8 cellular contexts compared by ENCODE assay signal in genomic region chr2:43226558-43226954, GRCh38. TPM values are rescaled to one million over a fixed set of nuclear protein-coding genes. Genes with fewer than 3 reads are reported as not detected.
A peak's percentile ranks its signal among the peaks of the same experiment; 100 is the strongest.
DNase-seq lines count a peak whose midpoint lies in the region; ATAC-seq and TF ChIP-seq lines count a peak whose summit lies in the region.

A gene with protein sequence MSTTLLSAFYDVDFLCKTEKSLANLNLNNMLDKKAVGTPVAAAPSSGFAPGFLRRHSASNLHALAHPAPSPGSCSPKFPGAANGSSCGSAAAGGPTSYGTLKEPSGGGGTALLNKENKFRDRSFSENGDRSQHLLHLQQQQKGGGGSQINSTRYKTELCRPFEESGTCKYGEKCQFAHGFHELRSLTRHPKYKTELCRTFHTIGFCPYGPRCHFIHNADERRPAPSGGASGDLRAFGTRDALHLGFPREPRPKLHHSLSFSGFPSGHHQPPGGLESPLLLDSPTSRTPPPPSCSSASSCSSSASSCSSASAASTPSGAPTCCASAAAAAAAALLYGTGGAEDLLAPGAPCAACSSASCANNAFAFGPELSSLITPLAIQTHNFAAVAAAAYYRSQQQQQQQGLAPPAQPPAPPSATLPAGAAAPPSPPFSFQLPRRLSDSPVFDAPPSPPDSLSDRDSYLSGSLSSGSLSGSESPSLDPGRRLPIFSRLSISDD (minus strand): TSS chr2:43226606. CDS start chr2:43226315, 291 bp downstream.

- peak within 1 kb of the TSS; percentile 70 for H3K4me3 Mint-ChIP-seq in Caco-2 (ENCODE audit: unreplicated experiment)
- peak within 1 kb of the TSS; percentile 96 to 99 for H3K4me3 Mint-ChIP-seq in effector memory CD8-positive, alpha-beta T cell

- H2BK120ac ChIP-seq in mesendoderm (ENCODE audit: low read depth, low read length) = peak within 1 kb of the TSS; percentile 76

- no TSS peak for BruUV-seq in Caco-2 (replicated peaks; lab: Mats Ljungman, UMichigan)

- WGBS in mesendoderm (ENCODE audit: extremely low coverage, insufficient coverage, low lambda C conversion rate) = no CpG with 5 or more reads among the region's 58 CpGs

- peaks cover 35% of the 10 kb centered on the region for H3K79me2 ChIP-seq in mesendoderm (ENCODE audit: control insufficient read depth, insufficient read depth, low read length)

- peak within 1 kb of the TSS; percentile 91 for H3K9ac ChIP-seq in HUES48 (ENCODE audit: low read depth, low read length)
- H3K9ac ChIP-seq in mesendoderm (ENCODE audit: low read length) = peak within 1 kb of the TSS; percentile 98

- H3K9me3 ChIP-seq in Caco-2 (no peaks in the 10 kb centered on the region), HUES48 (ENCODE audit: control insufficient read depth, insufficient read depth, low read length) (no peaks in the 10 kb centered on the region)

- peak within 1 kb of the TSS; percentile 98 for H3K56ac ChIP-seq in mesendoderm (ENCODE audit: low read length)

- POLR2A ChIA-PET in Caco-2 (lab: Charles Lee) = interaction anchor here (0.5 to 2.7 kb wide), 32 partner anchors 8 to 417 kb away, joined by 3 to 47 read pairs (median 4); no protein-coding TSS in a partner anchor

- no peak within 1 kb of the TSS for H2BK15ac ChIP-seq in mesendoderm (replicated peaks; ENCODE audit: low read depth)

- CTCF ChIA-PET in Caco-2 (lab: Charles Lee) = interaction anchor here (0.5 to 4.8 kb wide), 20 partner anchors 45 to 1016 kb away, joined by 3 to 39 read pairs (median 4); partner anchors contain the start of gene PLEKHH2

- peak within 1 kb of the TSS; percentile 97 for H3K27ac Mint-ChIP-seq in Caco-2 (ENCODE audit: unreplicated experiment)
- peak within 1 kb of the TSS; percentile 93 to 94 for H3K27ac Mint-ChIP-seq in effector memory CD8-positive, alpha-beta T cell

- DNase-seq in Caco-2 = peak; percentile 97 to 99
- DNase-seq in NOMO-1 treated with dmso at 0.1 percent for 144 hours (lab: John Stamatoyannopoulos, UW; ENCODE audit: unreplicated experiment) = peak; percentile 94
- peak; percentile 87 to 96 (median 89) for DNase-seq in activated CD8-positive, alpha-beta memory T cell treated with anti-CD3 and anti-CD28 coated beads for 48 hours (ENCODE audit: low read depth in 2 of 3, low spot score in 2 of 3)
- DNase-seq in effector memory CD8-positive, alpha-beta T cell = peak; percentile 91 to 95 (median 92)
- DNase-seq in mesendoderm = peak; percentile 96
- DNase-seq in stimulated activated CD8-positive, alpha-beta memory T cell treated with anti-CD3 and anti-CD28 coated beads, Interleukin-15, amount 100 ng/mL, for 4 hours (ENCODE audit: low read depth in 2 of 2) = peak; percentile 88 to 96

- peak within 1 kb of the TSS; percentile 99 for H4K8ac ChIP-seq in mesendoderm (ENCODE audit: low read depth, low read length)

- peak within 1 kb of the TSS; percentile 94 for H3K23ac ChIP-seq in mesendoderm (ENCODE audit: low read length)

- no peaks in the 10 kb centered on the region for H3K9me3 Mint-ChIP-seq in Caco-2 (ENCODE audit: unreplicated experiment)
- H3K9me3 Mint-ChIP-seq in effector memory CD8-positive, alpha-beta T cell = no peaks in the 10 kb centered on the region

- H3K27ac ChIP-seq in HUES48 (ENCODE audit: low read depth, low read length) (peak within 1 kb of the TSS; percentile 99), mesendoderm (ENCODE audit: low read depth, low read length) (peak within 1 kb of the TSS; percentile 98)

- no peaks in the 10 kb centered on the region for H3K79me1 ChIP-seq in mesendoderm (ENCODE audit: low read length)

- peaks cover 24% of the 10 kb centered on the region for H3K4me1 Mint-ChIP-seq in Caco-2 (ENCODE audit: low read depth, unreplicated experiment)
- peaks cover 30 to 32% of the 10 kb centered on the region in 2 donors for H3K4me1 Mint-ChIP-seq in effector memory CD8-positive, alpha-beta T cell (ENCODE audit: low read depth in 2 of 2)

- peak within 1 kb of the TSS; percentile 87 for H3K4me2 ChIP-seq in mesendoderm (ENCODE audit: low read length)

- no peak within 1 kb of the TSS for H2AK5ac ChIP-seq in mesendoderm (ENCODE audit: low read length)

- peak in 1 of 2 experiments; percentile 10 for TF ChIP-seq CTCF in Caco-2 (IDR thresholded peaks at IDR 0.05; ENCODE audit: insufficient read depth in 1 of 2, low read depth in 1 of 2, low read length in 1 of 2, severe bottlenecking in 1 of 2, unreplicated experiment in 1 of 2)

- H3K4me1 ChIP-seq in Caco-2 (peaks cover 46% of the 10 kb centered on the region), HUES48 (ENCODE audit: control insufficient read depth, insufficient read depth, low read length) (peaks cover 46% of the 10 kb centered on the region), mesendoderm (ENCODE audit: control insufficient read depth, low read depth, low read length) (peaks cover 4% of the 10 kb centered on the region)

- no peaks in the 10 kb centered on the region for H3K27me3 Mint-ChIP-seq in Caco-2 (ENCODE audit: insufficient read depth, unreplicated experiment)
- no peaks in the 10 kb centered on the region for H3K27me3 Mint-ChIP-seq in effector memory CD8-positive, alpha-beta T cell

- H3K27me3 ChIP-seq in Caco-2 (replicated peaks; ENCODE audit: control insufficient read depth, insufficient read depth, low read length) = no peaks in the 10 kb centered on the region
- H3K27me3 ChIP-seq in HUES48 (ENCODE audit: control insufficient read depth, insufficient read depth, low read length) = no peaks in the 10 kb centered on the region
- H3K27me3 ChIP-seq in mesendoderm (ENCODE audit: insufficient read depth, low read length, poor library complexity) = no peaks in the 10 kb centered on the region

- peak; percentile 47 for ATAC-seq in GM21381 (IDR thresholded peaks at IDR 0.05; ENCODE audit: unreplicated experiment)
- peak; percentile 66 for ATAC-seq in effector memory CD8-positive, alpha-beta T cell (replicated peaks)

- peak within 1 kb of the TSS; percentile 99 for H3K18ac ChIP-seq in mesendoderm (ENCODE audit: low read length)

- H3K4me3 ChIP-seq in Caco-2 (ENCODE audit: low read depth, low read length) = peak within 1 kb of the TSS; percentile 98
- peak within 1 kb of the TSS; percentile 89 for H3K4me3 ChIP-seq in HUES48 (ENCODE audit: low read depth, low read length)
- H3K4me3 ChIP-seq in mesendoderm (ENCODE audit: low read length) = peak within 1 kb of the TSS; percentile 92

- H3K4ac ChIP-seq in mesendoderm (ENCODE audit: low read depth, low read length) = peak within 1 kb of the TSS; percentile 88

- peaks cover 82% of the 10 kb centered on the region for H3K36me3 Mint-ChIP-seq in Caco-2 (ENCODE audit: insufficient read depth, unreplicated experiment)
- peaks cover 90% of the 10 kb centered on the region for H3K36me3 Mint-ChIP-seq in effector memory CD8-positive, alpha-beta T cell (ENCODE audit: insufficient read depth)

- intact Hi-C loops in Caco-2 (cut with micrococcal nuclease; ENCODE audit: unreplicated experiment) = loop anchor here (1.0 to 5.0 kb wide), 6 partner anchors 32 to 414 kb away; no protein-coding TSS in a partner anchor

- peak within 1 kb of the TSS; percentile 91 for H2BK5ac ChIP-seq in mesendoderm (ENCODE audit: low read length)

- no peak within 1 kb of the TSS for H4K5ac ChIP-seq in mesendoderm (ENCODE audit: low read length)

- peaks cover 21% of the 10 kb centered on the region for H3K36me3 ChIP-seq in Caco-2 (ENCODE audit: control insufficient read depth, insufficient read depth, low read length)
- H3K36me3 ChIP-seq in HUES48 (ENCODE audit: control insufficient read depth, insufficient read depth, low read length) = peaks cover 32% of the 10 kb centered on the region
- H3K36me3 ChIP-seq in mesendoderm (ENCODE audit: control insufficient read depth, insufficient read depth, low read length) = no peaks in the 10 kb centered on the region

RNA-seq across cellular contexts. Expression of the gene that starts here (rescaled TPM):
- total RNA-seq in Caco-2 (2022) = 225 and 237 TPM in 2 replicates
- polyA plus RNA-seq in mesendoderm (2013, experiment 1 of 2) = 71.1 TPM
- polyA plus RNA-seq in mesendoderm (2013, experiment 2 of 2) = 70.6 TPM

Comparison
In these comparisons a context has a peak if more than half of its experiments do, and no peak if none do; other contexts are left out.
1. Peak in every context shown above with its lines: DNase-seq, ATAC-seq, H3K4me3 ChIP-seq and H3K27ac ChIP-seq.